8 cellular contexts compared by ENCODE assay signal in the genomic region with DNA sequence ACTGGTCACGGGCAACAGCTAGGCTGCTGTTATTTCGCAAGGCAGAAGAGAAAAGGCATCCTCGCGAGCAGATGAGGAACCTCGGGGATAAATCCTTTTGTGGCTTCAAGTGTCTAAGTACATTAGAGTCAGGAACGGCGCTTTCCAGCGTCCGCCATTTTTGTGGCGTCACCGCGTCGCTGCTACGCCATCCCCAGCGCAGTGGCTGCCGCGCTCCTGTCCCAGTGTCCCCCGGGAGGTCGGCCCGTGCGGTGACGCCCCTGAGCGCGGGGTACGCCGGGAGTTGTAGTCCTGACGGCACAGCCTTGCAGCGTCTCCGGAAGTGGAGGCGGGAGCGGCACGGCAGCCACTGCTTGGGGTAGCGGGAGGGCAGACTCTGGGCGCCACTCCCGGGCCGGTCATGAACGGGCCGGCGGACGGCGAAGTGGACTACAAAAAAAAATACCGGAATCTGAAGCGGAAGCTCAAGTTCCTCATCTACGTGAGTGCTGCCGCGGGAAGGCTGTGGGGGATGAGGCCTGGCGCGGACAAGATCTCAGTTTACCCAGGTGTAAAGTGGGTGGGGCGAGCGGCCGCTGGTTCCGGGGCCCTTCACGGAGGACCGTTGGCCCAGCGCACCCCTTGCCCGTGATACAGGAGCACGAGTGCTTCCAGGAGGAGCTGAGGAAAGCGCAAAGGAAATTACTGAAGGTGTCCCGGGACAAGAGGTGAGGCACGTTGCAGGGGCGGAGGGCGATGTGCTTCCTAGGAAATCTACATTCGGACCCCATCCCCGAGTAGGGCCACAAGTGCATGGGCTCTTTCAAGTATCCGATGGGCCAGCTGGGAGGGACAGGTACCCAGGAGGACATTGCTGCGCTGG. TPM values are rescaled to one million over a fixed set of nuclear protein-coding genes. Genes with fewer than 3 reads are reported as not detected.
A peak's percentile ranks its signal among the peaks of the same experiment; 100 is the strongest.
DNase-seq lines count a peak whose midpoint lies in the region; ATAC-seq, FAIRE-seq and TF ChIP-seq lines count a peak whose summit lies in the region.

A gene with protein sequence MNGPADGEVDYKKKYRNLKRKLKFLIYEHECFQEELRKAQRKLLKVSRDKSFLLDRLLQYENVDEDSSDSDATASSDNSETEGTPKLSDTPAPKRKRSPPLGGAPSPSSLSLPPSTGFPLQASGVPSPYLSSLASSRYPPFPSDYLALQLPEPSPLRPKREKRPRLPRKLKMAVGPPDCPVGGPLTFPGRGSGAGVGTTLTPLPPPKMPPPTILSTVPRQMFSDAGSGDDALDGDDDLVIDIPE (plus strand): TSS at position 331 of the 862 bp plus-strand sequence. CDS start 70 bp downstream, at position 401.

- peak within 1 kb of the TSS; percentile 89 for H3K4me3 ChIP-seq in AG10803 (ENCODE audit: low read length)
- H3K4me3 ChIP-seq in keratinocyte (ENCODE audit: control insufficient read depth in 2 of 3, extremely low read depth in 1 of 3, insufficient read depth in 2 of 3, low read depth in 1 of 3, low read length in 3 of 3) = peak within 1 kb of the TSS; percentile 67 to 99 (median 92)

- peak within 1 kb of the TSS; percentile 96 for H2AFZ ChIP-seq in keratinocyte (ENCODE audit: control insufficient read depth, low read length)

- H3K9ac ChIP-seq in keratinocyte (ENCODE audit: control insufficient read depth, extremely low read depth, insufficient read depth, low read length) = peak within 1 kb of the TSS; percentile 95

- H3K27ac ChIP-seq in keratinocyte (ENCODE audit: control insufficient read depth, insufficient read depth, low read length) = peak within 1 kb of the TSS; percentile 98

- H3K36me3 ChIP-seq in keratinocyte (ENCODE audit: control insufficient read depth in 2 of 2, extremely low read depth in 1 of 2, insufficient read depth in 2 of 2, low read length in 2 of 2) = peaks cover 20 to 38% of the 10 kb centered on the region in 2 experiments

- FAIRE-seq in keratinocyte (lab: Jason Lieb, UNC) = no peak

- dilution Hi-C loops in keratinocyte (cut with MboI; ENCODE audit: extremely low pct_ligation_motif_present, low sequenced_read_pairs) = no loop called here

- TF ChIP-seq CTCF in AG10803 (conservative IDR thresholded peaks at IDR 0.05; ENCODE audit: low read length) (no peak), keratinocyte (optimal IDR thresholded peaks at IDR 0.05 in 1 of 3, IDR thresholded peaks at IDR 0.05 in 1 of 3, conservative IDR thresholded peaks at IDR 0.05 in 1 of 3; ENCODE audit: extremely low read depth in 1 of 3, insufficient read depth in 2 of 3, low read length in 3 of 3) (peak in 1 of 3 experiments; percentile 5)

- H3K9me1 ChIP-seq in keratinocyte (ENCODE audit: control insufficient read depth, extremely low read depth, insufficient read depth, low read length) = no peaks in the 10 kb centered on the region

- peak; percentile 93 for DNase-seq in AG10803 (ENCODE audit: low read depth)
- peak; percentile 95 for DNase-seq in NCI-H460 (ENCODE audit: extremely low read depth, low read depth)
- peak; percentile 99 for DNase-seq in activated CD4-positive, CD25-positive, alpha-beta regulatory T cell treated with anti-CD3 and anti-CD28 coated beads, Interleukin-2, amount 50 U/mL, for 72 hours
- peak; percentile 75 to 86 for DNase-seq in cerebellar nuclear complex (lab: John Stamatoyannopoulos, UW)
- peak; percentile 60 for DNase-seq in keratinocyte (ENCODE audit: low read depth, low spot score)
- DNase-seq in stimulated activated CD4-positive, alpha-beta T cell treated with anti-CD3 and anti-CD28 coated beads, Interleukin-15, amount 100 ng/mL, for 24 hours = peak; percentile 100

- H3K4me1 ChIP-seq in keratinocyte (ENCODE audit: control insufficient read depth, extremely low read depth, insufficient read depth, low read length) = peaks cover 24% of the 10 kb centered on the region

- H3K79me2 ChIP-seq in keratinocyte (ENCODE audit: control insufficient read depth, insufficient read depth, low read length) = peaks cover 10% of the 10 kb centered on the region

- H4K20me1 ChIP-seq in keratinocyte (ENCODE audit: control insufficient read depth, extremely low read depth, insufficient read depth, low read length) = no peaks in the 10 kb centered on the region

- no peaks in the 10 kb centered on the region for H3K9me3 ChIP-seq in keratinocyte (ENCODE audit: control insufficient read depth, low read depth, low read length)

- peak; percentile 91 for ATAC-seq in GM19025 (IDR thresholded peaks at IDR 0.05; ENCODE audit: low read depth, unreplicated experiment)
- peak; percentile 90 for ATAC-seq in HG03342 (IDR thresholded peaks at IDR 0.05; ENCODE audit: unreplicated experiment)

- H3K27me3 ChIP-seq in keratinocyte (ENCODE audit: control insufficient read depth, extremely low read depth, insufficient read depth, low read length) = no peaks in the 10 kb centered on the region

- H3K4me2 ChIP-seq in keratinocyte (ENCODE audit: control insufficient read depth, extremely low read depth, insufficient read depth, low read depth, low read length) = peak within 1 kb of the TSS; percentile 89

RNA-seq across cellular contexts. Expression of the gene that starts here (rescaled TPM):
- total RNA-seq in NCI-H460 (2014; rRNA removed; shearing (Covaris generic)) = 81.3 and 87.8 TPM in 2 replicates
- 351 and 543 TPM in 2 replicates for polyA plus RNA-seq in NCI-H460 (2014; cell fraction: nucleus; rRNA removed)
- polyA plus RNA-seq in keratinocyte = 20.1 to 28.3 TPM (median 26.7 TPM) in 3 replicates
- 32.4 TPM for polyA plus RNA-seq in keratinocyte (2011; ENCODE audit: low read depth)
- polyA plus RNA-seq in keratinocyte (2011; cell fraction: cytosol; rRNA removed) = 10.1 and 17.5 TPM in 2 replicates
- 33.9 and 47.9 TPM in 2 replicates for polyA plus RNA-seq in keratinocyte (2011; cell fraction: nucleus; rRNA removed)
- 27.4 and 54.2 TPM in 2 replicates for polyA plus RNA-seq in keratinocyte (2012; ENCODE audit: low replicate concordance)
- polyA minus RNA-seq in keratinocyte = 8.4 to 14.3 TPM (median 8.9 TPM) in 3 replicates
- 19.0 TPM for polyA minus RNA-seq in keratinocyte (2011; cell fraction: cytosol; rRNA and poly(A)+ RNA removed)
- 8.1 and 8.5 TPM in 2 replicates for polyA minus RNA-seq in keratinocyte (2011; cell fraction: nucleus; rRNA and poly(A)+ RNA removed)

Comparison
In these comparisons a context has a peak if more than half of its experiments do, and no peak if none do; other contexts are left out.
1. Peak in every context shown above with its lines: DNase-seq, ATAC-seq, H3K4me3 ChIP-seq and H3K27ac ChIP-seq.